8 cellular contexts compared by ENCODE assay signal in the genomic region with DNA sequence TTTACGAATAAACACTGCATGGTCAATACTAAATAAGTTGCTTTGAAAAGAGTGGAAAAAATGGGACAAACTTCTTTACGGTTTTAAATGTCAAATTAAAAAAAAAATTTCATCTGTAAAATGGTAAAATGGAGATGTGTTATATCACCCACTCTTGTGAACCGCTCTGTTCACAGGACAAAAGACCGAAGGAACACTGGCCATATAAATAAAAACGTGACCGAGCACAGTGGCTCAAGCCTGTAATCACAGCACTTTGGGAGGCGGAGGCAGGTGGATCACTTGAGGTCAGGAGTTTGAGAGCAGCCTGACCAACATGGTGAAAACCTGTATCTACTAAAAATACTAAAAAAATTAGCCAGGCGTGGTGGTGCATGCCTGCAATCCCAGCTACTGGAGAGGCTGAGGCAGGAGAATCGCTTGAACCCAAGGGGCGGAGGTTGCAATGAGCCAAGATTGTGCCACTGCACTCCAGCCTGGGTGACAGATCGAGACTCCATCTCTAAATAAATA. TPM values are rescaled to one million over a fixed set of nuclear protein-coding genes. Genes with fewer than 3 reads are reported as not detected.
DNase-seq lines count a peak whose midpoint lies in the region; ATAC-seq, FAIRE-seq and TF ChIP-seq lines count a peak whose summit lies in the region.
"Not testable (repeated sequence)": the region's sequence is repeated elsewhere in the genome, so short reads cannot be mapped to it uniquely, and the experiment has no call there.

No MANE protein-coding gene starts in this region.

- not testable (repeated sequence) for TF ChIP-seq CTCF in Caco-2 (IDR thresholded peaks at IDR 0.05; ENCODE audit: insufficient read depth in 1 of 2, low read depth in 1 of 2, low read length in 1 of 2, severe bottlenecking in 1 of 2, unreplicated experiment in 1 of 2); pancreas (IDR thresholded peaks at IDR 0.05); thoracic aorta (IDR thresholded peaks at IDR 0.05)

- not testable (repeated sequence) for BruUV-seq in Caco-2 (replicated peaks; lab: Mats Ljungman, UMichigan)

- H3K36me3 Mint-ChIP-seq in Caco-2 (ENCODE audit: insufficient read depth, unreplicated experiment) = peaks cover 84% of the 10 kb centered on the region
- not testable (repeated sequence) for H3K36me3 Mint-ChIP-seq in T-helper 17 cell (ENCODE audit: low read depth); activated T-helper 2 cell treated with anti-CD3 and anti-CD28 coated beads, Interferon-gamma antibody, Interleukin-2, Interleukin-4, amounts not matched to agents 10 μg/mL and 5 μg/mL and 100 μg/mL, durations not matched to agents 14 hours and 24 hours and 36 hours (ENCODE audit: low read depth)
- peaks cover 27% of the 10 kb centered on the region for H3K36me3 Mint-ChIP-seq in dendritic cell treated with granulocyte-macrophage colony-stimulating factor and Interleukin-4, amounts not matched to agents 40 ng/mL and 50 ng/mL, for 4 days (ENCODE audit: low read depth)

- H3K9me3 Mint-ChIP-seq in Caco-2 (ENCODE audit: unreplicated experiment); activated T-helper 2 cell treated with anti-CD3 and anti-CD28 coated beads, Interferon-gamma antibody, Interleukin-2, Interleukin-4, amounts not matched to agents 10 μg/mL and 5 μg/mL and 100 μg/mL, durations not matched to agents 14 hours and 24 hours and 36 hours; dendritic cell treated with granulocyte-macrophage colony-stimulating factor and Interleukin-4, amounts not matched to agents 40 ng/mL and 50 ng/mL, for 4 days: not testable (repeated sequence)

- H3K4me3 Mint-ChIP-seq in Caco-2 (ENCODE audit: unreplicated experiment) (peak overlapping the region; percentile 6), T-helper 17 cell (peak overlapping the region; percentile 98)
- peak overlapping the region; percentile 78 for H3K4me3 Mint-ChIP-seq in activated T-helper 2 cell treated with anti-CD3 and anti-CD28 coated beads, Interferon-gamma antibody, Interleukin-2, Interleukin-4, amounts not matched to agents 10 μg/mL and 5 μg/mL and 100 μg/mL, durations not matched to agents 14 hours and 24 hours and 36 hours (ENCODE audit: low read depth)
- H3K4me3 Mint-ChIP-seq in dendritic cell treated with granulocyte-macrophage colony-stimulating factor and Interleukin-4, amounts not matched to agents 40 ng/mL and 50 ng/mL, for 4 days = peak overlapping the region; percentile 91

- DNase-seq in Caco-2; MG63; T-helper 17 cell; activated T-helper 2 cell treated with anti-CD3 and anti-CD28 coated beads, Interferon-gamma antibody, Interleukin-2, Interleukin-4, amounts not matched to agents 10 μg/mL and 5 μg/mL and 100 μg/mL, durations not matched to agents 14 hours and 24 hours and 36 hours (ENCODE audit: low spot score); left lobe of liver (ENCODE audit: low spot score); pancreas; thoracic aorta (ENCODE audit: low spot score): not testable (repeated sequence)

- not testable (repeated sequence) for H3K27ac Mint-ChIP-seq in Caco-2 (ENCODE audit: unreplicated experiment)
- H3K27ac Mint-ChIP-seq in T-helper 17 cell = peak overlapping the region; percentile 94
- peak overlapping the region; percentile 88 for H3K27ac Mint-ChIP-seq in activated T-helper 2 cell treated with anti-CD3 and anti-CD28 coated beads, Interferon-gamma antibody, Interleukin-2, Interleukin-4, amounts not matched to agents 10 μg/mL and 5 μg/mL and 100 μg/mL, durations not matched to agents 14 hours and 24 hours and 36 hours
- peak overlapping the region; percentile 86 for H3K27ac Mint-ChIP-seq in dendritic cell treated with granulocyte-macrophage colony-stimulating factor and Interleukin-4, amounts not matched to agents 40 ng/mL and 50 ng/mL, for 4 days

- intact Hi-C loops in Caco-2 (cut with micrococcal nuclease; ENCODE audit: unreplicated experiment); pancreas (cut with DNase I): not testable (repeated sequence)
- intact Hi-C loops in activated T-helper 2 cell treated with anti-CD3 and anti-CD28 coated beads, Interferon-gamma antibody, Interleukin-2, Interleukin-4, amounts not matched to agents 10 μg/mL and 5 μg/mL and 100 μg/mL, durations not matched to agents 14 hours and 24 hours and 36 hours (cut with micrococcal nuclease) = loop anchor here (5.0 kb wide), 1 partner anchor 307 kb away; the partner anchor contains the start of gene MAK
- intact Hi-C loops in dendritic cell treated with granulocyte-macrophage colony-stimulating factor and Interleukin-4, amounts not matched to agents 40 ng/mL and 50 ng/mL, for 4 days (cut with micrococcal nuclease) = loop anchor here (5.0 kb wide), 1 partner anchor 162 kb away; the partner anchor contains the start of genes C6orf52 and PAK1IP1

- CTCF ChIA-PET in Caco-2 (lab: Charles Lee) = not testable (repeated sequence)

- FAIRE-seq in pancreas (lab: Jason Lieb, UNC) = not testable (repeated sequence)

- H3K4me1 Mint-ChIP-seq in Caco-2 (ENCODE audit: low read depth, unreplicated experiment) (peaks cover 15% of the 10 kb centered on the region), T-helper 17 cell (peaks cover 39% of the 10 kb centered on the region)
- H3K4me1 Mint-ChIP-seq in activated T-helper 2 cell treated with anti-CD3 and anti-CD28 coated beads, Interferon-gamma antibody, Interleukin-2, Interleukin-4, amounts not matched to agents 10 μg/mL and 5 μg/mL and 100 μg/mL, durations not matched to agents 14 hours and 24 hours and 36 hours (ENCODE audit: low read depth) = peaks cover 42% of the 10 kb centered on the region
- peaks cover 64% of the 10 kb centered on the region for H3K4me1 Mint-ChIP-seq in dendritic cell treated with granulocyte-macrophage colony-stimulating factor and Interleukin-4, amounts not matched to agents 40 ng/mL and 50 ng/mL, for 4 days (ENCODE audit: low read depth)

- H3K9me3 ChIP-seq in Caco-2; MG63; T-helper 17 cell (ENCODE audit: control insufficient read depth, low read length, poor library complexity, severe bottlenecking); pancreas; thoracic aorta: not testable (repeated sequence)

- H3K27me3 Mint-ChIP-seq in Caco-2 (ENCODE audit: insufficient read depth, unreplicated experiment); T-helper 17 cell; activated T-helper 2 cell treated with anti-CD3 and anti-CD28 coated beads, Interferon-gamma antibody, Interleukin-2, Interleukin-4, amounts not matched to agents 10 μg/mL and 5 μg/mL and 100 μg/mL, durations not matched to agents 14 hours and 24 hours and 36 hours (ENCODE audit: low read depth); dendritic cell treated with granulocyte-macrophage colony-stimulating factor and Interleukin-4, amounts not matched to agents 40 ng/mL and 50 ng/mL, for 4 days: not testable (repeated sequence)

- ATAC-seq in T-helper 17 cell; thoracic aorta (ENCODE audit: insufficient number of reproducible peaks, low FRiP score, low read depth): not testable (repeated sequence)
- ATAC-seq in left lobe of liver (peak; percentile 33), pancreas (peak in 2 of 4 donors; percentile 17 to 19)

- POLR2A ChIA-PET in Caco-2 (lab: Charles Lee) = interaction anchor here (0.9 kb wide), 1 partner anchor 9 kb away, joined by 3 read pairs; no protein-coding TSS in a partner anchor

- H3K4me1 ChIP-seq in Caco-2 = peaks cover 19% of the 10 kb centered on the region
- H3K4me1 ChIP-seq in pancreas = not testable (repeated sequence)
- peaks cover 34 to 52% of the 10 kb centered on the region in 2 donors for H3K4me1 ChIP-seq in thoracic aorta (ENCODE audit: control insufficient read depth in 1 of 2, low read depth in 2 of 2)

- not testable (repeated sequence) for H3K4me3 ChIP-seq in Caco-2 (ENCODE audit: low read depth, low read length)
- peak overlapping the region; percentile 36 for H3K4me3 ChIP-seq in MG63
- peak overlapping the region; percentile 16 to 50 (median 33) for H3K4me3 ChIP-seq in pancreas
- H3K4me3 ChIP-seq in thoracic aorta = peak overlapping the region; percentile 72

- H3K27ac ChIP-seq in pancreas = peak overlapping the region in 3 of 4 donors; percentile 57 to 88 (median 83)
- peak overlapping the region; percentile 86 to 89 for H3K27ac ChIP-seq in thoracic aorta

- not testable (repeated sequence) for H3K36me3 ChIP-seq in Caco-2 (ENCODE audit: control insufficient read depth, insufficient read depth, low read length); MG63; pancreas; thoracic aorta

- H3K27me3 ChIP-seq in Caco-2 (replicated peaks; ENCODE audit: control insufficient read depth, insufficient read depth, low read length); MG63; pancreas; thoracic aorta (replicated peaks; ENCODE audit: insufficient read depth): not testable (repeated sequence)

- 53 to 64% methylated on average over 11 of the region's 11 CpGs for WGBS in pancreas, 2 donors

RNA-seq across cellular contexts. Expression of gene GCNT2, which starts 8.8 kb away (rescaled TPM):
- total RNA-seq in Caco-2 (2022) (68.1 and 70.7 TPM in 2 replicates), T-helper 17 cell (1 to 10 TPM; 2.9 to 4.0 TPM), left lobe of liver (9.4 TPM), pancreas (1 to 10 TPM; 1.5 to 8.3 (median 2.8) TPM), thoracic aorta (10 to 100 TPM; 29.1 to 44.9 TPM)
- 5.6 and 6.4 TPM in 2 replicates for total RNA-seq in MG63 (2014; rRNA removed; shearing (Covaris generic); ENCODE audit: low replicate concordance)
- total RNA-seq in activated T-helper 2 cell treated with anti-CD3 and anti-CD28 coated beads, Interferon-gamma antibody, Interleukin-2, Interleukin-4, amounts not matched to agents 10 μg/mL and 5 μg/mL and 100 μg/mL, durations not matched to agents 14 hours and 24 hours and 36 hours = 2.0 and 2.8 TPM in 2 replicates
- polyA plus RNA-seq in pancreas = 1 to 10 TPM in 1 of 2 donors, under 1 TPM in 1; 0.91 to 1.5 TPM

Comparison
In these comparisons a context has a peak if more than half of its experiments do, and no peak if none do; other contexts are left out.
1. H3K4me3 Mint-ChIP-seq: peak in every context shown above with its lines; median percentile 98 in T-helper 17 cell; 91 in dendritic cell treated with granulocyte-macrophage colony-stimulating factor and Interleukin-4, amounts not matched to agents 40 ng/mL and 50 ng/mL, for 4 days; 78 in activated T-helper 2 cell treated with anti-CD3 and anti-CD28 coated beads, Interferon-gamma antibody, Interleukin-2, Interleukin-4, amounts not matched to agents 10 μg/mL and 5 μg/mL and 100 μg/mL, durations not matched to agents 14 hours and 24 hours and 36 hours; 6 in Caco-2.